ENCODE assay signal across 12 cellular contexts in genomic region chr7:39735903-39736302, GRCh38.
DNase-seq lines count a peak whose midpoint lies in the region; ATAC-seq, FAIRE-seq and TF ChIP-seq lines count a peak whose summit lies in the region.
"Had no signal": no experiment of that assay in that cellular context is flagged by ENCODE, and none has a peak within 500 bp of the region (broad histone marks: within the 10 kb centered on the region; RNA-seq: fewer than 3 reads in every experiment).

No MANE protein-coding gene starts in this region.

- H2BK5ac ChIP-seq in trophoblast cell (ENCODE audit: low read depth, low read length, poor library complexity) = no peak overlapping the region

- H2AK5ac ChIP-seq in trophoblast cell (ENCODE audit: low read length) = no peak overlapping the region

- H3K4me1 ChIP-seq in GM12878 (ENCODE audit: control insufficient read depth, insufficient read depth, low read length) = peaks cover 10% of the 10 kb centered on the region
- H3K4me1 ChIP-seq in osteoblast (ENCODE audit: insufficient read depth, low read length) = peaks cover 28% of the 10 kb centered on the region
- H3K4me1 ChIP-seq in trophoblast cell (ENCODE audit: control insufficient read depth in 1 of 2, insufficient read depth in 2 of 2, low read length in 2 of 2) = peaks cover 10 to 11% of the 10 kb centered on the region in 2 experiments

- no peak overlapping the region for H3K9ac ChIP-seq in GM12878 (ENCODE audit: control insufficient read depth, insufficient read depth, low read length)
- H3K9ac ChIP-seq in trophoblast cell (ENCODE audit: low read length) = no peak overlapping the region

- no peak overlapping the region for H2BK120ac ChIP-seq in trophoblast cell (ENCODE audit: insufficient read depth, low read length, poor library complexity)

- WGBS in GM12878 (ENCODE audit: insufficient coverage, insufficient replicate concordance, low lambda C conversion rate, missing lambda C conversion rate) = 27% methylated on average over 4 of the region's 4 CpGs
- no CpG with 5 or more reads among the region's 4 CpGs for WGBS in trophoblast cell (ENCODE audit: extremely low coverage, insufficient coverage, insufficient read length)

- no peak for TF ChIP-seq EP300 in GM12878 (IDR thresholded peaks at IDR 0.05; ENCODE audit: borderline replicate concordance in 1 of 2, control insufficient read depth in 1 of 2, low read depth in 2 of 2, low read length in 2 of 2)

- ATAC-seq in GM12878 = peak; percentile 6
- ATAC-seq in GM21526 (IDR thresholded peaks at IDR 0.05; ENCODE audit: low FRiP score, unreplicated experiment) = no peak
- ATAC-seq in HG03354 (IDR thresholded peaks at IDR 0.05; ENCODE audit: poor library complexity, severe bottlenecking, unreplicated experiment) = no peak

- peaks cover 35% of the 10 kb centered on the region for H3K4me1 Mint-ChIP-seq in activated CD4-positive, alpha-beta memory T cell treated with anti-CD3 and anti-CD28 coated beads for 36 hours (ENCODE audit: low read depth)
- H3K4me1 Mint-ChIP-seq in activated CD4-positive, alpha-beta memory T cell treated with anti-CD3 and anti-CD28 coated beads, Interleukin-2, amount 10 ng/mL, durations not matched to agents 7 days and 5 days = peaks cover 42% of the 10 kb centered on the region

- no peak overlapping the region for H4K91ac ChIP-seq in trophoblast cell (ENCODE audit: low read depth, low read length)

- TF ChIP-seq CTCF in GM12878 (IDR thresholded peaks at IDR 0.05 in 2 of 3, conservative IDR thresholded peaks at IDR 0.05 in 1 of 3; ENCODE audit: control insufficient read depth in 2 of 3, extremely low read depth in 1 of 3, insufficient read depth in 1 of 3, low read depth in 3 of 3, low read length in 3 of 3) (no peak), osteoblast (IDR thresholded peaks at IDR 0.05; ENCODE audit: extremely low read depth, low read depth, low read length) (no peak)

- H3K27ac ChIP-seq in GM12878 (ENCODE audit: control insufficient read depth, insufficient read depth) (no peak overlapping the region), osteoblast (ENCODE audit: low read depth, low read length) (no peak overlapping the region), trophoblast cell (ENCODE audit: low read depth, low read length) (no peak overlapping the region)

- no peak overlapping the region for H4K12ac ChIP-seq in trophoblast cell (ENCODE audit: low read depth, low read length)

- DNase-seq in activated CD4-positive, alpha-beta memory T cell treated with anti-CD3 and anti-CD28 coated beads for 36 hours = peak; percentile 53
- DNase-seq in activated CD4-positive, alpha-beta memory T cell treated with anti-CD3 and anti-CD28 coated beads, Interleukin-2, amount 10 ng/mL, durations not matched to agents 7 days and 5 days = no peak
- DNase-seq in LoVo (ENCODE audit: low spot score) (peak; percentile 21), GM12878 (ENCODE audit: low read depth, low spot score) (peak; percentile 19), osteoblast (ENCODE audit: insufficient read length, low spot score, missing footprints) (no peak), trophoblast cell (no peak)
- DNase-seq: NCI-H2081, occipital lobe, RPMI8226 had no signal

- H3K27me3 Mint-ChIP-seq in activated CD4-positive, alpha-beta memory T cell treated with anti-CD3 and anti-CD28 coated beads for 36 hours = no peaks in the 10 kb centered on the region
- H3K27me3 Mint-ChIP-seq in activated CD4-positive, alpha-beta memory T cell treated with anti-CD3 and anti-CD28 coated beads, Interleukin-2, amount 10 ng/mL, durations not matched to agents 7 days and 5 days = no peaks in the 10 kb centered on the region

- intact Hi-C loops in activated CD4-positive, alpha-beta memory T cell treated with anti-CD3 and anti-CD28 coated beads for 36 hours (cut with micrococcal nuclease) = loop anchor here (10.0 kb wide), 1 partner anchor 831 kb away; the partner anchor contains the start of gene VPS41
- intact Hi-C loops in GM12878 (cut with micrococcal nuclease; ENCODE audit: unreplicated experiment) = loop anchor here (2.0 kb wide), 1 partner anchor 213 kb away; no protein-coding TSS in a partner anchor

- RAD21 ChIA-PET in GM12878 (lab: Charles Lee; ENCODE audit: unreplicated experiment) = interaction anchor here (0.6 to 20.6 kb wide), 7 partner anchors 10 to 155 kb away, joined by 3 to 410 read pairs (median 3); partner anchors contain the start of gene RALA

- H2AFZ ChIP-seq in GM12878 (ENCODE audit: control insufficient read depth, low read depth, low read length) = no peak overlapping the region
- no peak overlapping the region for H2AFZ ChIP-seq in osteoblast (ENCODE audit: low read length)
- H2AFZ ChIP-seq in trophoblast cell (ENCODE audit: insufficient read depth, low read length, poor library complexity) = no peak overlapping the region

- peaks cover 27% of the 10 kb centered on the region for H3K79me2 ChIP-seq in GM12878 (ENCODE audit: control insufficient read depth, insufficient read depth, low read length)
- H3K79me2 ChIP-seq in osteoblast (ENCODE audit: insufficient read depth, low read length) = peaks cover 23% of the 10 kb centered on the region
- no peaks in the 10 kb centered on the region for H3K79me2 ChIP-seq in trophoblast cell (ENCODE audit: control insufficient read depth, insufficient read depth, low read length, poor library complexity)

- no peak overlapping the region for H3K23ac ChIP-seq in trophoblast cell (ENCODE audit: low read length)

- BruUV-seq in GM12878 (replicated peaks; lab: Mats Ljungman, UMichigan) = no TSS peak

- H4K20me1 ChIP-seq in GM12878 (ENCODE audit: control insufficient read depth, insufficient read depth) (no peaks in the 10 kb centered on the region), osteoblast (ENCODE audit: insufficient read depth, low read length) (no peaks in the 10 kb centered on the region)

- no peak for TF ChIP-seq POLR2A in GM12878 (IDR thresholded peaks at IDR 0.05; ENCODE audit: low read depth, low read length)

- H3K9me3 Mint-ChIP-seq in activated CD4-positive, alpha-beta memory T cell treated with anti-CD3 and anti-CD28 coated beads for 36 hours = no peaks in the 10 kb centered on the region
- H3K9me3 Mint-ChIP-seq in activated CD4-positive, alpha-beta memory T cell treated with anti-CD3 and anti-CD28 coated beads, Interleukin-2, amount 10 ng/mL, durations not matched to agents 7 days and 5 days = no peaks in the 10 kb centered on the region

- POLR2A ChIA-PET in activated CD4-positive, alpha-beta memory T cell treated with anti-CD3 and anti-CD28 coated beads for 36 hours (lab: Charles Lee) = interaction anchor here (0.6 to 0.8 kb wide), 2 partner anchors 84 to 213 kb away, joined by 3 read pairs; no protein-coding TSS in a partner anchor
- POLR2A ChIA-PET in activated CD4-positive, alpha-beta memory T cell treated with anti-CD3 and anti-CD28 coated beads, Interleukin-2, amount 10 ng/mL, durations not matched to agents 7 days and 5 days (lab: Charles Lee) = interaction anchor here (0.9 to 6.5 kb wide), 2 partner anchors 112 to 155 kb away, joined by 5 to 56 read pairs; partner anchors contain the start of gene RALA
- POLR2A ChIA-PET in GM12878 (lab: Charles Lee) = interaction anchor here (0.7 to 4.8 kb wide), 5 partner anchors 12 to 213 kb away, joined by 4 to 64 read pairs (median 5); partner anchors contain the start of gene RALA

- H3K14ac ChIP-seq in trophoblast cell (ENCODE audit: low read length) = no peak overlapping the region

- no peak overlapping the region for H3K18ac ChIP-seq in trophoblast cell (ENCODE audit: low read length)

- SMC1A ChIA-PET in GM12878 (lab: Charles Lee; ENCODE audit: uncharacterized antibody, unreplicated experiment) = interaction anchor here (0.6 to 4.9 kb wide), 16 partner anchors 9 to 160 kb away, joined by 3 to 82 read pairs (median 4); partner anchors contain the start of gene RALA

- H3K4me3 ChIP-seq in GM12878 = peak overlapping the region; percentile 46
- no peak overlapping the region for H3K4me3 ChIP-seq in osteoblast (ENCODE audit: insufficient read depth, low read length)
- H3K4me3 ChIP-seq in trophoblast cell (ENCODE audit: low read depth, low read length) = no peak overlapping the region

- no peak for FAIRE-seq in GM12878 (lab: Jason Lieb, UNC)
- FAIRE-seq: urothelium cell line had no signal

- TF ChIP-seq RAD21 in GM12878 (IDR thresholded peaks at IDR 0.05; ENCODE audit: insufficient read depth, low read depth, low read length) = no peak

- no peak overlapping the region for H4K8ac ChIP-seq in trophoblast cell (ENCODE audit: low read depth, low read length)

- H3K4me2 ChIP-seq in GM12878 (ENCODE audit: control insufficient read depth, insufficient read depth) (peak overlapping the region; percentile 93), osteoblast (ENCODE audit: insufficient read depth, low read length) (peak overlapping the region; percentile 29), trophoblast cell (ENCODE audit: low read length) (no peak overlapping the region)

- H3K4me3 Mint-ChIP-seq in activated CD4-positive, alpha-beta memory T cell treated with anti-CD3 and anti-CD28 coated beads for 36 hours = no peak overlapping the region
- no peak overlapping the region for H3K4me3 Mint-ChIP-seq in activated CD4-positive, alpha-beta memory T cell treated with anti-CD3 and anti-CD28 coated beads, Interleukin-2, amount 10 ng/mL, durations not matched to agents 7 days and 5 days

- in situ Hi-C loops in GM12878 (cut with MboI) = loop anchor here (25.0 kb wide), 1 partner anchor 1374 kb away; no protein-coding TSS in a partner anchor

- peaks cover 1% of the 10 kb centered on the region for H3K36me3 Mint-ChIP-seq in activated CD4-positive, alpha-beta memory T cell treated with anti-CD3 and anti-CD28 coated beads for 36 hours
- H3K36me3 Mint-ChIP-seq in activated CD4-positive, alpha-beta memory T cell treated with anti-CD3 and anti-CD28 coated beads, Interleukin-2, amount 10 ng/mL, durations not matched to agents 7 days and 5 days (ENCODE audit: low read depth) = no peaks in the 10 kb centered on the region

- no peaks in the 10 kb centered on the region for H3K27me3 ChIP-seq in GM12878 (replicated peaks in 1 of 2; ENCODE audit: control insufficient read depth in 2 of 2, insufficient read depth in 2 of 2, low read length in 1 of 2)
- H3K27me3 ChIP-seq in osteoblast (ENCODE audit: insufficient read depth, low read length) = no peaks in the 10 kb centered on the region
- H3K27me3 ChIP-seq in trophoblast cell (ENCODE audit: insufficient read depth, low read length) = no peaks in the 10 kb centered on the region

- H3K79me1 ChIP-seq in trophoblast cell (ENCODE audit: low read length) = peaks cover 4% of the 10 kb centered on the region

- H3K36me3 ChIP-seq in GM12878 (ENCODE audit: control insufficient read depth in 2 of 2, insufficient read depth in 2 of 2, low read length in 1 of 2) (no peaks in the 10 kb centered on the region), osteoblast (ENCODE audit: insufficient read depth, low read length) (no peaks in the 10 kb centered on the region), trophoblast cell (ENCODE audit: control insufficient read depth in 1 of 2, insufficient read depth in 2 of 2, low read length in 2 of 2) (no peaks in the 10 kb centered on the region)

- CTCF ChIA-PET in activated CD4-positive, alpha-beta memory T cell treated with anti-CD3 and anti-CD28 coated beads for 36 hours (lab: Charles Lee) = interaction anchor here (0.8 to 23.3 kb wide), 5 partner anchors 10 to 157 kb away, joined by 3 to 520 read pairs (median 7); no protein-coding TSS in a partner anchor
- CTCF ChIA-PET in activated CD4-positive, alpha-beta memory T cell treated with anti-CD3 and anti-CD28 coated beads, Interleukin-2, amount 10 ng/mL, durations not matched to agents 7 days and 5 days (lab: Charles Lee) = interaction anchor here (0.7 to 6.0 kb wide), 5 partner anchors 11 to 1036 kb away, joined by 3 to 70 read pairs (median 3); no protein-coding TSS in a partner anchor
- CTCF ChIA-PET in GM12878 (lab: Yijun Ruan, JAX) = interaction anchor here (1.3 to 6.8 kb wide), 9 partner anchors 8 to 160 kb away, joined by 3 to 90 read pairs (median 8); no protein-coding TSS in a partner anchor

- no peak overlapping the region for H2BK12ac ChIP-seq in trophoblast cell (ENCODE audit: low read length)

- H3K9me3 ChIP-seq in GM12878 (replicated peaks; ENCODE audit: control insufficient read depth, insufficient read depth, low read length) (no peaks in the 10 kb centered on the region; the same call in 2 of the 3 replicates), osteoblast (ENCODE audit: low read depth, low read length) (no peaks in the 10 kb centered on the region), trophoblast cell (ENCODE audit: insufficient read depth, low read depth, low read length) (no peaks in the 10 kb centered on the region)

- no peak overlapping the region for H3K27ac Mint-ChIP-seq in activated CD4-positive, alpha-beta memory T cell treated with anti-CD3 and anti-CD28 coated beads for 36 hours
- H3K27ac Mint-ChIP-seq in activated CD4-positive, alpha-beta memory T cell treated with anti-CD3 and anti-CD28 coated beads, Interleukin-2, amount 10 ng/mL, durations not matched to agents 7 days and 5 days = no peak overlapping the region

- H3K4ac ChIP-seq in trophoblast cell (ENCODE audit: low read depth, low read length) = no peak overlapping the region

Comparison
In these comparisons a context has a peak if more than half of its experiments do, and no peak if none do; other contexts are left out.
1. DNase-seq: peak in activated CD4-positive, alpha-beta memory T cell treated with anti-CD3 and anti-CD28 coated beads for 36 hours (single experiment), LoVo (single experiment) and GM12878 (single experiment); none in activated CD4-positive, alpha-beta memory T cell treated with anti-CD3 and anti-CD28 coated beads, Interleukin-2, amount 10 ng/mL, durations not matched to agents 7 days and 5 days (single experiment), osteoblast (single experiment) and trophoblast cell (0 of 2).